In the genomic region with DNA sequence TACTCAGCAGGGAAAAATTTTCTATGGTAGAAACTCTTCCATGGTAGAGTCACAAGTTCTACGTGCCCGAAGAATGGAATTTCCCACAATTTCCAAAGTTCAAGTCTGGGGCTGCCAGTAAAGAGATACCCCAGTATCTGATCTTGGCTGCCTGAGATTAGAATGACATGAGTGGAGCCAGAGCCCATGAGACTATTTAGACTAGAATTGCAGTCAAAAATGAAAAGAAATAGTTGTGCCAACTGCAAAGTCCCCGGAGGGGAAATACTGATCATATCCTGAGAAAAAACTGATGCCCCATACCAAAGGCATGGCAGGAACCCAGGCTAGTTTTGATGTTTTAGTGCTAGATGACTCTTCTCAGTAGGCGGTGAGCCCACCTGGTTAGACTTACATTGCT, we compare ENCODE assay signal across 36 cellular contexts. TPM values are rescaled to one million over a fixed set of nuclear protein-coding genes. Genes with fewer than 3 reads are reported as not detected.
"Had no signal": no experiment of that assay in that cellular context is flagged by ENCODE, and none has a peak within 500 bp of the region (broad histone marks: within the 10 kb centered on the region; RNA-seq: fewer than 3 reads in every experiment).

No MANE protein-coding gene starts in this region.

- H3K9me3 Mint-ChIP-seq: activated naive CD4-positive, alpha-beta T cell treated with anti-CD3 and anti-CD28 coated beads, Interleukin-2, amount 50 U/mL, for 24 hours; activated T-helper 2 cell treated with anti-CD3 and anti-CD28 coated beads, Interferon-gamma antibody, Interleukin-2, Interleukin-4, amounts not matched to agents 10 μg/mL and 5 μg/mL and 100 μg/mL, durations not matched to agents 14 hours and 24 hours and 36 hours; central memory CD8-positive, alpha-beta T cell; mesothelial cell of epicardium; naive thymus-derived CD4-positive, alpha-beta T cell; stimulated activated naive B cell treated with anti-CD40 and anti-IgM and Interleukin-4, amounts not matched to agents 10 μg/mL and 1 μg/mL and 100 μg/mL, for 72 hours had no signal

- H3K36me3 ChIP-seq: ovary, stomach, thyroid gland, upper lobe of left lung, vagina had no signal

- H3K4me3 ChIP-seq: ovary, smooth muscle cell, stomach, thyroid gland, upper lobe of left lung, vagina had no signal

- H3K4me2 ChIP-seq: smooth muscle cell had no signal

- H3K36me3 Mint-ChIP-seq: activated CD8-positive, alpha-beta memory T cell treated with anti-CD3 and anti-CD28 coated beads, Interleukin-2, amount 10 ng/mL, durations not matched to agents 7 days and 5 days; activated naive CD4-positive, alpha-beta T cell treated with anti-CD3 and anti-CD28 coated beads, Interleukin-2, amount 50 U/mL, for 24 hours; mesothelial cell of epicardium; naive thymus-derived CD4-positive, alpha-beta T cell; stimulated activated naive B cell treated with anti-CD40 and anti-IgM and Interleukin-4, amounts not matched to agents 10 μg/mL and 1 μg/mL and 100 μg/mL, for 72 hours had no signal

- H3K4me3 Mint-ChIP-seq: activated CD4-positive, alpha-beta T cell treated with anti-CD3 and anti-CD28 coated beads for 36 hours; activated CD8-positive, alpha-beta memory T cell treated with anti-CD3 and anti-CD28 coated beads, Interleukin-2, amount 10 ng/mL, durations not matched to agents 7 days and 5 days; activated CD8-positive, alpha-beta T cell treated with anti-CD3 and anti-CD28 coated beads, Interleukin-2, amount 10 ng/mL, durations not matched to agents 7 days and 5 days; activated naive CD4-positive, alpha-beta T cell treated with anti-CD3 and anti-CD28 coated beads, Interleukin-2, amount 50 U/mL, for 24 hours; central memory CD8-positive, alpha-beta T cell; mesothelial cell of epicardium; naive thymus-derived CD4-positive, alpha-beta T cell; stimulated activated naive B cell treated with anti-CD40 and anti-IgM and Interleukin-4, amounts not matched to agents 10 μg/mL and 1 μg/mL and 100 μg/mL, for 72 hours had no signal

- H3K4me1 Mint-ChIP-seq: central memory CD8-positive, alpha-beta T cell; mesothelial cell of epicardium had no signal

- H3K4me1 ChIP-seq: stomach, thyroid gland, vagina had no signal

- H3K27ac Mint-ChIP-seq: activated CD4-positive, alpha-beta T cell treated with anti-CD3 and anti-CD28 coated beads for 36 hours; activated CD8-positive, alpha-beta memory T cell treated with anti-CD3 and anti-CD28 coated beads, Interleukin-2, amount 10 ng/mL, durations not matched to agents 7 days and 5 days; activated CD8-positive, alpha-beta T cell treated with anti-CD3 and anti-CD28 coated beads, Interleukin-2, amount 10 ng/mL, durations not matched to agents 7 days and 5 days; activated naive CD4-positive, alpha-beta T cell treated with anti-CD3 and anti-CD28 coated beads, Interleukin-2, amount 50 U/mL, for 24 hours; activated T-helper 2 cell treated with anti-CD3 and anti-CD28 coated beads, Interferon-gamma antibody, Interleukin-2, Interleukin-4, amounts not matched to agents 10 μg/mL and 5 μg/mL and 100 μg/mL, durations not matched to agents 14 hours and 24 hours and 36 hours; mesothelial cell of epicardium; naive thymus-derived CD4-positive, alpha-beta T cell; progenitor cell of endocrine pancreas; stimulated activated naive B cell treated with anti-CD40 and anti-IgM and Interleukin-4, amounts not matched to agents 10 μg/mL and 1 μg/mL and 100 μg/mL, for 72 hours had no signal

- DNase-seq: activated CD4-positive, alpha-beta T cell treated with anti-CD3 and anti-CD28 coated beads for 36 hours; activated CD4-positive, CD25-positive, alpha-beta regulatory T cell; activated CD8-positive, alpha-beta memory T cell treated with anti-CD3 and anti-CD28 coated beads, Interleukin-2, amount 10 ng/mL, durations not matched to agents 7 days and 5 days; activated CD8-positive, alpha-beta T cell treated with anti-CD3 and anti-CD28 coated beads, Interleukin-2, amount 10 ng/mL, durations not matched to agents 7 days and 5 days; activated T-cell treated with anti-CD3 and anti-CD28 coated beads, Interleukin-2, amount 50 U/mL, for 48 hours; anterior cingulate cortex; effector CD8-positive, alpha-beta T cell; kidney; left colon; naive thymus-derived CD4-positive, alpha-beta T cell; ovary; stimulated activated CD4-positive, alpha-beta T cell treated with anti-CD3 and anti-CD28 coated beads, Interleukin-1b, Interleukin-23, amount 100 ng/mL, for 48 hours; stimulated activated CD4-positive, alpha-beta T cell treated with anti-CD3 and anti-CD28 coated beads, Interleukin-4, amount 100 ng/mL, for 4 hours; stimulated activated CD8-positive, alpha-beta memory T cell treated with anti-CD3 and anti-CD28 coated beads, Interleukin-4, amount 100 ng/mL, for 48 hours; stimulated activated naive B cell treated with anti-CD40 and anti-IgM and Interleukin-4, amounts not matched to agents 10 μg/mL and 1 μg/mL and 100 μg/mL, for 72 hours; stomach; T-helper 2 cell; thyroid gland; upper lobe of left lung had no signal

- H3K9me3 ChIP-seq: ovary, stomach, thyroid gland, upper lobe of left lung, vagina had no signal

- FAIRE-seq: bronchial epithelial cell, colon, endometrium, frontal cortex, kidney had no signal

- H3K27me3 ChIP-seq: ovary, stomach, thyroid gland, upper lobe of left lung, vagina had no signal

- ATAC-seq: activated CD4-positive, alpha-beta T cell treated with anti-CD3 and anti-CD28 coated beads for 36 hours; activated CD8-positive, alpha-beta memory T cell treated with anti-CD3 and anti-CD28 coated beads, Interleukin-2, amount 10 ng/mL, durations not matched to agents 7 days and 5 days; activated CD8-positive, alpha-beta T cell treated with anti-CD3 and anti-CD28 coated beads, Interleukin-2, amount 10 ng/mL, durations not matched to agents 7 days and 5 days; left colon; naive thymus-derived CD4-positive, alpha-beta T cell; stimulated activated naive B cell treated with anti-CD40 and anti-IgM and Interleukin-4, amounts not matched to agents 10 μg/mL and 1 μg/mL and 100 μg/mL, for 72 hours had no signal

- H3K27ac ChIP-seq: ovary, stomach, thyroid gland, upper lobe of left lung, vagina had no signal

RNA-seq across cellular contexts. Expression of gene MAJIN, which starts 11.2 kb away (rescaled TPM):
- total RNA-seq: activated CD8-positive, alpha-beta memory T cell treated with anti-CD3 and anti-CD28 coated beads, Interleukin-2, amount 10 ng/mL, durations not matched to agents 7 days and 5 days; activated CD8-positive, alpha-beta T cell treated with anti-CD3 and anti-CD28 coated beads, Interleukin-2, amount 10 ng/mL, durations not matched to agents 7 days and 5 days; activated T-helper 2 cell treated with anti-CD3 and anti-CD28 coated beads, Interferon-gamma antibody, Interleukin-2, Interleukin-4, amounts not matched to agents 10 μg/mL and 5 μg/mL and 100 μg/mL, durations not matched to agents 14 hours and 24 hours and 36 hours; bronchial epithelial cell; dermis microvascular lymphatic vessel endothelial cell; epithelial cell of proximal tubule; fibroblast of lung; frontal cortex; kidney; left colon; liver; mesothelial cell of epicardium; progenitor cell of endocrine pancreas; renal cortical epithelial cell; smooth muscle cell; stomach; vagina had no signal
- polyA plus RNA-seq: fibroblast of lung, neural cell, ovary, smooth muscle cell had no signal

RNA-seq across cellular contexts. Expression of gene GPHA2, which starts 25.0 kb away (rescaled TPM):
- total RNA-seq: activated CD8-positive, alpha-beta memory T cell treated with anti-CD3 and anti-CD28 coated beads, Interleukin-2, amount 10 ng/mL, durations not matched to agents 7 days and 5 days; activated CD8-positive, alpha-beta T cell treated with anti-CD3 and anti-CD28 coated beads, Interleukin-2, amount 10 ng/mL, durations not matched to agents 7 days and 5 days; activated T-helper 2 cell treated with anti-CD3 and anti-CD28 coated beads, Interferon-gamma antibody, Interleukin-2, Interleukin-4, amounts not matched to agents 10 μg/mL and 5 μg/mL and 100 μg/mL, durations not matched to agents 14 hours and 24 hours and 36 hours; bronchial epithelial cell; dermis microvascular lymphatic vessel endothelial cell; epithelial cell of proximal tubule; fibroblast of lung; frontal cortex; kidney; left colon; liver; mesothelial cell of epicardium; renal cortical epithelial cell; smooth muscle cell; stomach; upper lobe of left lung; vagina had no signal
- polyA plus RNA-seq: fibroblast of lung; liver; naive thymus-derived CD4-positive, alpha-beta T cell; neural cell had no signal

RNA-seq across cellular contexts. Expression of gene BATF2, which starts 36.1 kb away (rescaled TPM):
- total RNA-seq: activated CD4-positive, alpha-beta T cell treated with anti-CD3 and anti-CD28 coated beads for 36 hours; frontal cortex; smooth muscle cell; vagina had no signal
- polyA plus RNA-seq: naive thymus-derived CD4-positive, alpha-beta T cell; neural cell had no signal
